Comparison of ENCODE assay signal across 16 cellular contexts in genomic region chr3:4853749-4854140, GRCh38.
A peak's percentile ranks its signal among the peaks of the same experiment; 100 is the strongest.
DNase-seq lines count a peak whose midpoint lies in the region; ATAC-seq and TF ChIP-seq lines count a peak whose summit lies in the region.
"Had no signal": no experiment of that assay in that cellular context is flagged by ENCODE, and none has a peak within 500 bp of the region (broad histone marks: within the 10 kb centered on the region; RNA-seq: fewer than 3 reads in every experiment).

No MANE protein-coding gene starts in this region.

- peak overlapping the region; percentile 68 for H3K27ac Mint-ChIP-seq in activated naive CD4-positive, alpha-beta T cell treated with anti-CD3 and anti-CD28 coated beads for 36 hours
- peak overlapping the region; percentile 90 for H3K27ac Mint-ChIP-seq in activated T-helper 1 cell treated with anti-CD3 and anti-CD28 coated beads, Interleukin-12 subunit alpha, Interleukin-12 subunit beta, Interleukin-2, Interleukin-4 antibody, amounts not matched to agents 30 ng/mL and 10 ng/mL and 1 ng/mL, durations not matched to agents 14 hours and 24 hours and 36 hours
- H3K27ac Mint-ChIP-seq in type B pancreatic cell: peak overlapping the region; percentile 7

- no peak overlapping the region for H3K18ac ChIP-seq in mesenchymal stem cell (ENCODE audit: low read depth in 1 of 2, low read length in 2 of 2)

- TF ChIP-seq POLR2A in tibial nerve (IDR thresholded peaks at IDR 0.05): no peak

- ATAC-seq in aorta (ENCODE audit: low FRiP score): no peak
- ATAC-seq: Panc1 had no signal

- no peak overlapping the region for H3K9ac ChIP-seq in mesenchymal stem cell (ENCODE audit: low read length)

- H3K27me3 ChIP-seq in mesenchymal stem cell (ENCODE audit: control insufficient read depth in 1 of 2, insufficient read depth in 1 of 2, low read length in 2 of 2) (no peaks in the 10 kb centered on the region), aorta (ENCODE audit: control insufficient read depth in 1 of 2, insufficient read depth in 2 of 2, low read length in 1 of 2) (no peaks in the 10 kb centered on the region), tibial nerve (no peaks in the 10 kb centered on the region)

- no peaks in the 10 kb centered on the region for H3K27me3 Mint-ChIP-seq in activated naive CD4-positive, alpha-beta T cell treated with anti-CD3 and anti-CD28 coated beads for 36 hours (ENCODE audit: low read depth)
- no peaks in the 10 kb centered on the region for H3K27me3 Mint-ChIP-seq in activated T-helper 1 cell treated with anti-CD3 and anti-CD28 coated beads, Interleukin-12 subunit alpha, Interleukin-12 subunit beta, Interleukin-2, Interleukin-4 antibody, amounts not matched to agents 30 ng/mL and 10 ng/mL and 1 ng/mL, durations not matched to agents 14 hours and 24 hours and 36 hours (ENCODE audit: insufficient read depth)
- H3K27me3 Mint-ChIP-seq in type B pancreatic cell: no peaks in the 10 kb centered on the region
- H3K27me3 Mint-ChIP-seq: IgD-negative memory B cell had no signal

- H2AK5ac ChIP-seq in mesenchymal stem cell (ENCODE audit: low read length, severe bottlenecking): no peak overlapping the region

- no peak for TF ChIP-seq CTCF in type B pancreatic cell (conservative IDR thresholded peaks at IDR 0.05)
- no peak for TF ChIP-seq CTCF in tibial nerve (IDR thresholded peaks at IDR 0.05)

- H2BK15ac ChIP-seq in mesenchymal stem cell (ENCODE audit: low read depth, poor library complexity, severe bottlenecking): no peak overlapping the region

- H3K9me3 ChIP-seq in mesenchymal stem cell (ENCODE audit: control insufficient read depth, low read length): no peaks in the 10 kb centered on the region
- no peaks in the 10 kb centered on the region for H3K9me3 ChIP-seq in aorta (ENCODE audit: control insufficient read depth, low read length)
- H3K9me3 ChIP-seq in tibial nerve: no peaks in the 10 kb centered on the region

- no peak overlapping the region for H2AFZ ChIP-seq in mesenchymal stem cell (ENCODE audit: low read depth, low read length)

- no peak overlapping the region for H3K4me3 ChIP-seq in mesenchymal stem cell (ENCODE audit: insufficient read depth in 1 of 2, low read depth in 1 of 2, low read length in 2 of 2)
- no peak overlapping the region for H3K4me3 ChIP-seq in aorta (ENCODE audit: low read length in 2 of 2)
- no peak overlapping the region for H3K4me3 ChIP-seq in tibial nerve

- no peak for TF ChIP-seq EP300 in tibial nerve (IDR thresholded peaks at IDR 0.05)

- H3K4me1 ChIP-seq in mesenchymal stem cell (ENCODE audit: control insufficient read depth, insufficient read depth, low read depth, low read length) (no peaks in the 10 kb centered on the region), aorta (ENCODE audit: control insufficient read depth in 1 of 2, insufficient read depth in 2 of 2, low read length in 2 of 2) (no peaks in the 10 kb centered on the region), tibial nerve (peaks cover 0 to 29% (median 14%) of the 10 kb centered on the region in 4 donors)

- H4K8ac ChIP-seq in mesenchymal stem cell (ENCODE audit: low read length): peak overlapping the region; percentile 45

- intact Hi-C loops in activated naive CD4-positive, alpha-beta T cell treated with anti-CD3 and anti-CD28 coated beads for 36 hours (cut with micrococcal nuclease): loop anchor here (5.0 kb wide), 1 partner anchor 269 kb away; the partner anchor contains the start of gene ARL8B
- intact Hi-C loops in activated T-helper 1 cell treated with anti-CD3 and anti-CD28 coated beads, Interleukin-12 subunit alpha, Interleukin-12 subunit beta, Interleukin-2, Interleukin-4 antibody, amounts not matched to agents 30 ng/mL and 10 ng/mL and 1 ng/mL, durations not matched to agents 14 hours and 24 hours and 36 hours (cut with micrococcal nuclease): loop anchor here (5.0 kb wide), 2 partner anchors 269 to 361 kb away; partner anchors contain the start of genes ARL8B and ITPR1
- intact Hi-C loops in aorta (cut with DNase I): no loop called here

- no peak overlapping the region for H3K14ac ChIP-seq in mesenchymal stem cell (ENCODE audit: low read length in 2 of 2)

- no peak overlapping the region for H4K91ac ChIP-seq in mesenchymal stem cell (ENCODE audit: low read length)

- no peak overlapping the region for H2BK120ac ChIP-seq in mesenchymal stem cell (ENCODE audit: low read depth, low read length)

- H3K23ac ChIP-seq in mesenchymal stem cell (ENCODE audit: low read length in 2 of 2): no peak overlapping the region

- peaks cover 72% of the 10 kb centered on the region for H3K4me1 Mint-ChIP-seq in activated naive CD4-positive, alpha-beta T cell treated with anti-CD3 and anti-CD28 coated beads for 36 hours (ENCODE audit: low read depth)
- H3K4me1 Mint-ChIP-seq in activated T-helper 1 cell treated with anti-CD3 and anti-CD28 coated beads, Interleukin-12 subunit alpha, Interleukin-12 subunit beta, Interleukin-2, Interleukin-4 antibody, amounts not matched to agents 30 ng/mL and 10 ng/mL and 1 ng/mL, durations not matched to agents 14 hours and 24 hours and 36 hours (ENCODE audit: low read depth): peaks cover 84% of the 10 kb centered on the region
- H3K4me1 Mint-ChIP-seq in type B pancreatic cell (ENCODE audit: unreplicated experiment): peaks cover 18% of the 10 kb centered on the region

- H3K4me2 ChIP-seq in mesenchymal stem cell (ENCODE audit: low read length, poor library complexity, severe bottlenecking): no peak overlapping the region

- no peak overlapping the region for H2BK5ac ChIP-seq in mesenchymal stem cell (ENCODE audit: low read depth, low read length, poor library complexity, severe bottlenecking)

- CTCF ChIA-PET in activated naive CD4-positive, alpha-beta T cell treated with anti-CD3 and anti-CD28 coated beads for 36 hours (lab: Charles Lee): interaction anchor here (0.6 to 2.0 kb wide), 6 partner anchors 13 to 282 kb away, joined by 3 to 8 read pairs (median 5); no protein-coding TSS in a partner anchor

- peak overlapping the region; percentile 10 for H3K4me3 Mint-ChIP-seq in activated naive CD4-positive, alpha-beta T cell treated with anti-CD3 and anti-CD28 coated beads for 36 hours
- H3K4me3 Mint-ChIP-seq in activated T-helper 1 cell treated with anti-CD3 and anti-CD28 coated beads, Interleukin-12 subunit alpha, Interleukin-12 subunit beta, Interleukin-2, Interleukin-4 antibody, amounts not matched to agents 30 ng/mL and 10 ng/mL and 1 ng/mL, durations not matched to agents 14 hours and 24 hours and 36 hours: peak overlapping the region; percentile 32
- H3K4me3 Mint-ChIP-seq in type B pancreatic cell: no peak overlapping the region
- H3K4me3 Mint-ChIP-seq: IgD-negative memory B cell had no signal

- H3K79me1 ChIP-seq in mesenchymal stem cell (replicated peaks; ENCODE audit: low read length, poor library complexity, severe bottlenecking): no peaks in the 10 kb centered on the region

- H3K36me3 ChIP-seq in mesenchymal stem cell (ENCODE audit: control insufficient read depth in 1 of 2, insufficient read depth in 2 of 2, low read depth in 1 of 2, low read length in 2 of 2): no peaks in the 10 kb centered on the region
- no peaks in the 10 kb centered on the region for H3K36me3 ChIP-seq in aorta (ENCODE audit: control insufficient read depth in 1 of 2, insufficient read depth in 2 of 2, low read length in 1 of 2)
- H3K36me3 ChIP-seq in tibial nerve: no peaks in the 10 kb centered on the region
- H3K36me3 ChIP-seq: WERI-Rb-1 had no signal

- no peak for DNase-seq in activated naive CD4-positive, alpha-beta T cell treated with anti-CD3 and anti-CD28 coated beads for 36 hours
- DNase-seq in activated naive CD4-positive, alpha-beta T cell treated with anti-CD3 and anti-CD28 coated beads, Interleukin-2, amount 50 U/mL, for 16 hours: no peak
- no peak for DNase-seq in activated T-helper 1 cell treated with anti-CD3 and anti-CD28 coated beads, Interleukin-12 subunit alpha, Interleukin-12 subunit beta, Interleukin-2, Interleukin-4 antibody, amounts not matched to agents 30 ng/mL and 10 ng/mL and 1 ng/mL, durations not matched to agents 14 hours and 24 hours and 36 hours (ENCODE audit: low spot score)
- no peak for DNase-seq in mesenchymal stem cell
- no peak for DNase-seq in type B pancreatic cell (ENCODE audit: extremely low spot score, unreplicated experiment)
- DNase-seq in aorta: no peak
- no peak for DNase-seq in NCI-H2029 treated with DMSO at 0.1 percent for 48 hours (lab: John Stamatoyannopoulos, UW)
- DNase-seq in tibial nerve (ENCODE audit: low spot score in 2 of 2): no peak
- DNase-seq: activated CD8-positive, alpha-beta memory T cell treated with anti-CD3 and anti-CD28 coated beads, Interleukin-2, amount 50 U/mL, for 48 hours; erythroblast; NCI-H2081 treated with DMSO at 0.1 percent for 48 hours; NCI-H69; stimulated activated CD4-positive, alpha-beta T cell treated with anti-CD3 and anti-CD28 coated beads, Interleukin-4, amount 100 ng/mL, for 1 hour; WERI-Rb-1 had no signal

- no peak overlapping the region for H3K27ac ChIP-seq in mesenchymal stem cell (ENCODE audit: low read length, poor library complexity, severe bottlenecking)
- H3K27ac ChIP-seq in aorta (ENCODE audit: low read depth in 1 of 2, low read length in 2 of 2): no peak overlapping the region
- peak overlapping the region in 2 of 4 donors; percentile 14 to 56 for H3K27ac ChIP-seq in tibial nerve
- H3K27ac ChIP-seq: WERI-Rb-1 had no signal

- no peak overlapping the region for H3K4ac ChIP-seq in mesenchymal stem cell (ENCODE audit: low read depth in 1 of 2, low read length in 2 of 2)

- peaks cover 8% of the 10 kb centered on the region for H3K36me3 Mint-ChIP-seq in activated naive CD4-positive, alpha-beta T cell treated with anti-CD3 and anti-CD28 coated beads for 36 hours (ENCODE audit: low read depth)
- peaks cover 41% of the 10 kb centered on the region for H3K36me3 Mint-ChIP-seq in activated T-helper 1 cell treated with anti-CD3 and anti-CD28 coated beads, Interleukin-12 subunit alpha, Interleukin-12 subunit beta, Interleukin-2, Interleukin-4 antibody, amounts not matched to agents 30 ng/mL and 10 ng/mL and 1 ng/mL, durations not matched to agents 14 hours and 24 hours and 36 hours (ENCODE audit: low read depth)
- H3K36me3 Mint-ChIP-seq in type B pancreatic cell: no peaks in the 10 kb centered on the region

- peak overlapping the region in 1 of 2 experiments; percentile 18 for H2BK12ac ChIP-seq in mesenchymal stem cell (ENCODE audit: low read length in 2 of 2)

- H3K9me3 Mint-ChIP-seq in activated naive CD4-positive, alpha-beta T cell treated with anti-CD3 and anti-CD28 coated beads for 36 hours: peaks cover 2% of the 10 kb centered on the region
- peaks cover 20% of the 10 kb centered on the region for H3K9me3 Mint-ChIP-seq in activated T-helper 1 cell treated with anti-CD3 and anti-CD28 coated beads, Interleukin-12 subunit alpha, Interleukin-12 subunit beta, Interleukin-2, Interleukin-4 antibody, amounts not matched to agents 30 ng/mL and 10 ng/mL and 1 ng/mL, durations not matched to agents 14 hours and 24 hours and 36 hours
- H3K9me3 Mint-ChIP-seq in type B pancreatic cell: peaks cover 5% of the 10 kb centered on the region
- H3K9me3 Mint-ChIP-seq: IgD-negative memory B cell had no signal

Comparison
In these comparisons a context has a peak if more than half of its experiments do, and no peak if none do; other contexts are left out.
1. H3K27ac Mint-ChIP-seq: peak in every context shown above with its lines; median percentile 90 in activated T-helper 1 cell treated with anti-CD3 and anti-CD28 coated beads, Interleukin-12 subunit alpha, Interleukin-12 subunit beta, Interleukin-2, Interleukin-4 antibody, amounts not matched to agents 30 ng/mL and 10 ng/mL and 1 ng/mL, durations not matched to agents 14 hours and 24 hours and 36 hours; 68 in activated naive CD4-positive, alpha-beta T cell treated with anti-CD3 and anti-CD28 coated beads for 36 hours; 7 in type B pancreatic cell.
2. intact Hi-C loops: an anchor here in activated naive CD4-positive, alpha-beta T cell treated with anti-CD3 and anti-CD28 coated beads for 36 hours (5.0 kb wide) and activated T-helper 1 cell treated with anti-CD3 and anti-CD28 coated beads, Interleukin-12 subunit alpha, Interleukin-12 subunit beta, Interleukin-2, Interleukin-4 antibody, amounts not matched to agents 30 ng/mL and 10 ng/mL and 1 ng/mL, durations not matched to agents 14 hours and 24 hours and 36 hours (5.0 kb wide); none called in aorta.